Comparison of ENCODE assay signal across 23 cellular contexts in genomic region chr11:122337241-122338176, GRCh38.
DNase-seq lines count a peak whose midpoint lies in the region; ATAC-seq and TF ChIP-seq lines count a peak whose summit lies in the region.
"Had no signal": no experiment of that assay in that cellular context is flagged by ENCODE, and none has a peak within 500 bp of the region (broad histone marks: within the 10 kb centered on the region; RNA-seq: fewer than 3 reads in every experiment).

No MANE protein-coding gene starts in this region.

- H3K9me3 ChIP-seq in ascending aorta, result no peaks in the 10 kb centered on the region
- no peaks in the 10 kb centered on the region for H3K9me3 ChIP-seq in tibial artery
- no peaks in the 10 kb centered on the region for H3K9me3 ChIP-seq in prostate gland
- H3K9me3 ChIP-seq: breast epithelium, colonic mucosa, esophagus squamous epithelium, gastroesophageal sphincter had no signal

- H3K4me3 ChIP-seq in ascending aorta (peak overlapping the region; percentile 22 to 50), tibial artery (peak overlapping the region in 1 of 2 donors; percentile 24), prostate gland (no peak overlapping the region)
- H3K4me3 ChIP-seq: breast epithelium, colonic mucosa, esophagus squamous epithelium, gastroesophageal sphincter had no signal

- intact Hi-C loops in ascending aorta (cut with DNase I) (no loop called here), left ventricle myocardium superior (cut with micrococcal nuclease) (no loop called here), tibial artery (cut with DNase I; ENCODE audit: low total_unique reads) (no loop called here), prostate gland (cut with DNase I) (no loop called here), posterior cingulate gyrus (cut with DNase I) (no loop called here)

- H3K27me3 ChIP-seq in ascending aorta (no peaks in the 10 kb centered on the region), tibial artery (no peaks in the 10 kb centered on the region), prostate gland (replicated peaks; ENCODE audit: insufficient read depth) (no peaks in the 10 kb centered on the region)
- H3K27me3 ChIP-seq: breast epithelium, colonic mucosa, esophagus squamous epithelium, gastroesophageal sphincter had no signal

- peak; percentile 78 for ATAC-seq in left ventricle myocardium superior
- ATAC-seq: effector memory CD8-positive, alpha-beta T cell; gastroesophageal sphincter; HCT116; PC-3 had no signal

- H3K27ac ChIP-seq in ascending aorta (peak overlapping the region; percentile 80 to 81), tibial artery (peak overlapping the region; percentile 46 to 53), prostate gland (no peak overlapping the region)
- H3K27ac ChIP-seq: breast epithelium, colonic mucosa, esophagus squamous epithelium, gastroesophageal sphincter had no signal

- no peak for TF ChIP-seq POLR2A in prostate gland (IDR thresholded peaks at IDR 0.05)

- TF ChIP-seq CTCF in ascending aorta (IDR thresholded peaks at IDR 0.05), result no peak
- no peak for TF ChIP-seq CTCF in tibial artery (IDR thresholded peaks at IDR 0.05)
- TF ChIP-seq CTCF in prostate gland (IDR thresholded peaks at IDR 0.05), result no peak

- peak; percentile 68 for DNase-seq in NCI-H226
- no peak for DNase-seq in ascending aorta (ENCODE audit: low spot score in 2 of 2)
- peak; percentile 33 for DNase-seq in left ventricle myocardium superior
- DNase-seq in tibial artery, result no peak
- DNase-seq in stimulated activated CD4-positive, alpha-beta T cell treated with anti-CD3 and anti-CD28 coated beads, Interleukin-4, amount 100 ng/mL, for 24 hours, result no peak
- DNase-seq in prostate gland (ENCODE audit: low spot score), result no peak
- DNase-seq in posterior cingulate gyrus, result no peak
- DNase-seq: activated CD4-positive, alpha-beta T cell treated with anti-CD3 and anti-CD28 coated beads for 4 hours; activated CD8-positive, alpha-beta memory T cell treated with anti-CD3 and anti-CD28 coated beads for 24 hours; activated T-cell treated with anti-CD3 and anti-CD28 coated beads, Interleukin-2, amount 50 U/mL, for 1 hour; colonic mucosa; effector memory CD8-positive, alpha-beta T cell; esophagus squamous epithelium; NCI-H1417 treated with DMSO at 0.1 percent for 48 hours; NCI-H2081 treated with DMSO at 0.1 percent for 48 hours; NCI-H446; PC-3; SHP77 treated with DMSO at 0.1 percent for 48 hours; stimulated activated CD4-positive, alpha-beta T cell treated with anti-CD3 and anti-CD28 coated beads, Interleukin-4, amount 100 ng/mL, for 1 hour; stimulated activated naive CD4-positive, alpha-beta T cell had no signal

- H3K4me1 ChIP-seq in ascending aorta, result peaks cover 0 to 24% of the 10 kb centered on the region in 2 donors
- H3K4me1 ChIP-seq in tibial artery, result peaks cover 0 to 68% (median 7%) of the 10 kb centered on the region in 4 donors
- no peaks in the 10 kb centered on the region for H3K4me1 ChIP-seq in prostate gland (replicated peaks)
- H3K4me1 ChIP-seq: breast epithelium, colonic mucosa had no signal

- H3K36me3 ChIP-seq in ascending aorta (no peaks in the 10 kb centered on the region), tibial artery (no peaks in the 10 kb centered on the region), prostate gland (no peaks in the 10 kb centered on the region)
- H3K36me3 ChIP-seq: breast epithelium, colonic mucosa, esophagus squamous epithelium, gastroesophageal sphincter had no signal

- WGBS in prostate gland, result 85% methylated on average over 9 of the region's 9 CpGs

Comparison
In these comparisons a context has a peak if more than half of its experiments do, and no peak if none do; other contexts are left out.
1. DNase-seq: peak in NCI-H226 (single experiment) and left ventricle myocardium superior (single experiment); none in ascending aorta (0 of 2), tibial artery (0 of 2), stimulated activated CD4-positive, alpha-beta T cell treated with anti-CD3 and anti-CD28 coated beads, Interleukin-4, amount 100 ng/mL, for 24 hours (single experiment), prostate gland (single experiment) and posterior cingulate gyrus (0 of 10).
2. H3K27ac ChIP-seq: peak in ascending aorta (2 of 2) and tibial artery (2 of 2); none in prostate gland (0 of 2).
3. H3K4me3 ChIP-seq: peak in ascending aorta (2 of 2); none in prostate gland (0 of 2).